Comparison of ENCODE assay signal across 1 cellular context in the genomic region with DNA sequence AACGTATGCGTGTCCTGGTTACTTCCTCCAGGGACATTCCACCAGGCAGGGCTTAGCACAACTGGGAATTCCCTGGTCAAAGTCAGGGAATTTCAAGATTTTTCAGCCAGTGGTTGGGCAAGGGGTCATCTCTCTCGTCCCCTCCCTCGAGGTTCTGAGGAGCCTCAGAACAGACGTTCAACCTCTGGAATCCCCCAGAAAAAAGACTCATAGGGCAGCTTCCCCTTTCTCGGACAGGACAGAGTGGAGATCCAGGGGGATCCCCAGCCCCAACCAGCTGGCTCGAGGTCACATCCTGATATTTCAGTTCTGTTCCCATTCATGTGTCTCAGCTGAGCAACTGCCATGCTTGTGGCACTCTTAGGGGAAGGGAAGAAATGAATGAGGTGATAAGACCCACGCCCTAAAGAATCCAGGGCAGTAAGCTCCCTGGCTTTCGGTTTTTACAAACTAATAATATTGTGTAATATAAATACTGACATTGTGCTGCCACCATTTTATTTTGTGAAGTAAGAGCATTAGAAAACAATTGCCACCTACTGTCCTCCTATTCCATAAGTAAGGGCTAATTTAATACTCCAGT.
A peak's percentile ranks its signal among the peaks of the same experiment; 100 is the strongest.
TF ChIP-seq lines count a peak whose summit lies in the region.

No MANE protein-coding gene starts in this region.

TF ChIP-seq in GM12878, 131 proteins besides CTCF, POLR2A, EP300 and RAD21 (continued from another document):
- TF ChIP-seq, protein P1, sequence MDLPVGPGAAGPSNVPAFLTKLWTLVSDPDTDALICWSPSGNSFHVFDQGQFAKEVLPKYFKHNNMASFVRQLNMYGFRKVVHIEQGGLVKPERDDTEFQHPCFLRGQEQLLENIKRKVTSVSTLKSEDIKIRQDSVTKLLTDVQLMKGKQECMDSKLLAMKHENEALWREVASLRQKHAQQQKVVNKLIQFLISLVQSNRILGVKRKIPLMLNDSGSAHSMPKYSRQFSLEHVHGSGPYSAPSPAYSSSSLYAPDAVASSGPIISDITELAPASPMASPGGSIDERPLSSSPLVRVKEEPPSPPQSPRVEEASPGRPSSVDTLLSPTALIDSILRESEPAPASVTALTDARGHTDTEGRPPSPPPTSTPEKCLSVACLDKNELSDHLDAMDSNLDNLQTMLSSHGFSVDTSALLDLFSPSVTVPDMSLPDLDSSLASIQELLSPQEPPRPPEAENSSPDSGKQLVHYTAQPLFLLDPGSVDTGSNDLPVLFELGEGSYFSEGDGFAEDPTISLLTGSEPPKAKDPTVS (IDR thresholded peaks at IDR 0.05; ENCODE audit: low read depth, low read length), result no peak
- TF ChIP-seq BRCA1 (IDR thresholded peaks at IDR 0.05; ENCODE audit: low read depth, low read length) (no peak), ZZZ3 (IDR thresholded peaks at IDR 0.05; ENCODE audit: control insufficient read depth, insufficient read length, low read depth) (no peak), NR2C1 (IDR thresholded peaks at IDR 0.05) (no peak), ZNF24 (IDR thresholded peaks at IDR 0.05) (peak; percentile 91), RUNX3 (IDR thresholded peaks at IDR 0.05; ENCODE audit: low read length) (no peak; the same call in 1 of the 2 replicates)
- TF ChIP-seq, protein P2, sequence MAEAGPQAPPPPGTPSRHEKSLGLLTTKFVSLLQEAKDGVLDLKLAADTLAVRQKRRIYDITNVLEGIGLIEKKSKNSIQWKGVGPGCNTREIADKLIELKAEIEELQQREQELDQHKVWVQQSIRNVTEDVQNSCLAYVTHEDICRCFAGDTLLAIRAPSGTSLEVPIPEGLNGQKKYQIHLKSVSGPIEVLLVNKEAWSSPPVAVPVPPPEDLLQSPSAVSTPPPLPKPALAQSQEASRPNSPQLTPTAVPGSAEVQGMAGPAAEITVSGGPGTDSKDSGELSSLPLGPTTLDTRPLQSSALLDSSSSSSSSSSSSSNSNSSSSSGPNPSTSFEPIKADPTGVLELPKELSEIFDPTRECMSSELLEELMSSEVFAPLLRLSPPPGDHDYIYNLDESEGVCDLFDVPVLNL (IDR thresholded peaks at IDR 0.05; ENCODE audit: low read depth, low read length), result no peak
